In the genomic region with DNA sequence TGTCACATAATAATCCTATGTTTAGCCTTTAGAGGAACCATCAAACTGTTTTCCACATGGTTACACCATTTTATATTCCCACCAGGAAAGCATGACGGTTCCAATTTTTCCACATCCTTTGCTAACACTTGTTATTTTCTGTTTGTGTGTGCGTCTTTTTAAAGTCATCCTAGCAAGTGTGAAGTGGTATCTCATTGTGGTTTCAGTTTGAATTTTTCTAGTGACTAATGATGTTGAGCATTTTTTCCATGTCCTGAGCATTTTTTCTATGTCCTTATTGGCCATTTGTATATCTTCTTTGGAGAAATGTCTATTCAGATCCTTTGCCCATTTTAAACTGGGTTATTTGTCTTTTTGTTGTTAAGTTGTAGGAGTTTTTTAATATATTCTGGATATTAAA, we compare ENCODE assay signal across 27 cellular contexts. TPM values are rescaled to one million over a fixed set of nuclear protein-coding genes. Genes with fewer than 3 reads are reported as not detected.
DNase-seq lines count a peak whose midpoint lies in the region; ATAC-seq, FAIRE-seq and TF ChIP-seq lines count a peak whose summit lies in the region.
"Had no signal": no experiment of that assay in that cellular context is flagged by ENCODE, and none has a peak within 500 bp of the region (broad histone marks: within the 10 kb centered on the region; RNA-seq: fewer than 3 reads in every experiment).

No MANE protein-coding gene starts in this region.

- H3K36me3 ChIP-seq in breast epithelium: no peaks in the 10 kb centered on the region
- peaks cover 35% of the 10 kb centered on the region for H3K36me3 ChIP-seq in endodermal cell (ENCODE audit: control insufficient read depth, insufficient read depth, low read length)
- H3K36me3 ChIP-seq in HepG2 (replicated peaks in 1 of 2; ENCODE audit: control insufficient read depth in 1 of 2, insufficient read depth in 2 of 2, low read length in 2 of 2): peaks cover 5 to 53% of the 10 kb centered on the region in 2 experiments

- intact Hi-C loops in MCF 10A (cut with micrococcal nuclease): loop anchor here (5.0 kb wide), 1 partner anchor 155 kb away; no protein-coding TSS in a partner anchor
- intact Hi-C loops in breast epithelium (cut with DNase I; ENCODE audit: low total_unique reads): loop anchor here (5.0 kb wide), 1 partner anchor 105 kb away; no protein-coding TSS in a partner anchor
- intact Hi-C loops in HepG2 (cut with micrococcal nuclease; ENCODE audit: unreplicated experiment): loop anchor here (5.0 kb wide), 1 partner anchor 365 kb away; no protein-coding TSS in a partner anchor

- TF ChIP-seq POLR2A in breast epithelium (IDR thresholded peaks at IDR 0.05): no peak
- no peak for TF ChIP-seq POLR2A in HepG2 (IDR thresholded peaks at IDR 0.05; ENCODE audit: insufficient read depth in 1 of 2, low read depth in 2 of 2, low read length in 2 of 2)

- CTCF ChIA-PET in MCF 10A (lab: Yijun Ruan, JAX): interaction anchor here (0.6 to 12.7 kb wide), 5 partner anchors 76 to 367 kb away, joined by 3 to 232 read pairs (median 4); no protein-coding TSS in a partner anchor
- CTCF ChIA-PET in HepG2 (lab: Yijun Ruan, JAX; ENCODE audit: low intra/inter-chr PET ratio, low total read pairs): interaction anchor here (2.8 kb wide), 1 partner anchor 103 kb away, joined by 52 read pairs; no protein-coding TSS in a partner anchor

- no peak for TF ChIP-seq EP300 in HepG2 (IDR thresholded peaks at IDR 0.05; ENCODE audit: low read depth in 2 of 2, low read length in 2 of 2)
- no peak for TF ChIP-seq EP300 in HepG2 (CRISPR knock-in tag; IDR thresholded peaks at IDR 0.05; ENCODE audit: borderline replicate concordance)

- no peaks in the 10 kb centered on the region for H3K9me3 ChIP-seq in breast epithelium
- no peaks in the 10 kb centered on the region for H3K9me3 ChIP-seq in endodermal cell (ENCODE audit: control insufficient read depth, low read length)
- H3K9me3 ChIP-seq in HepG2 (ENCODE audit: low read length): no peaks in the 10 kb centered on the region
- H3K9me3 ChIP-seq: A549, BE2C, suprapubic skin had no signal

- BruUV-seq in MCF 10A (replicated peaks; lab: Mats Ljungman, UMichigan): no TSS peak
- no TSS peak for BruUV-seq in HepG2 (replicated peaks; lab: Mats Ljungman, UMichigan)

- H3K4me2 ChIP-seq in HepG2 (ENCODE audit: low read depth, low read length): no peak overlapping the region
- H3K4me2 ChIP-seq: A549, smooth muscle cell had no signal

- H3K9ac ChIP-seq in endodermal cell (ENCODE audit: extremely low read depth, low read length, poor library complexity, severe bottlenecking) (no peak overlapping the region), HepG2 (ENCODE audit: insufficient read depth, low read depth, low read length) (no peak overlapping the region)

- H3K27me3 ChIP-seq in breast epithelium: no peaks in the 10 kb centered on the region
- no peaks in the 10 kb centered on the region for H3K27me3 ChIP-seq in endodermal cell (ENCODE audit: control insufficient read depth, insufficient read depth, low read length, poor library complexity, severe bottlenecking)
- no peaks in the 10 kb centered on the region for H3K27me3 ChIP-seq in HepG2 (ENCODE audit: control insufficient read depth in 1 of 2, insufficient read depth in 2 of 2, low read length in 2 of 2)
- H3K27me3 ChIP-seq: BE2C, dorsolateral prefrontal cortex, suprapubic skin had no signal

- in situ Hi-C loops in HepG2 (cut with HindIII; ENCODE audit: extremely low pct_ligation_motif_present, low pct_unique_long_range_greater_than_20kb): loop anchor here (5.0 kb wide), 1 partner anchor 100 kb away; no protein-coding TSS in a partner anchor

- H3K9me3 Mint-ChIP-seq in MCF 10A (ENCODE audit: unreplicated experiment) (no peaks in the 10 kb centered on the region), endodermal cell (no peaks in the 10 kb centered on the region)
- H3K9me3 Mint-ChIP-seq in activated T-helper 17 cell treated with anti-CD3 and anti-CD28 coated beads, Interleukin-2, amount 50 U/mL, for 72 hours: no peaks in the 10 kb centered on the region
- no peaks in the 10 kb centered on the region for H3K9me3 Mint-ChIP-seq in stimulated activated naive CD8-positive, alpha-beta T cell treated with anti-CD3 and anti-CD28 coated beads, Interleukin-15, Interleukin-2, amounts not matched to agents 100 ng/mL and 50 ng/mL, for 24 hours
- H3K9me3 Mint-ChIP-seq: activated CD4-positive, alpha-beta memory T cell treated with anti-CD3 and anti-CD28 coated beads for 36 hours; WTC11 had no signal

- H2AFZ ChIP-seq in HepG2 (ENCODE audit: low read length): no peak overlapping the region

- H3K4me3 Mint-ChIP-seq in MCF 10A (ENCODE audit: unreplicated experiment) (no peak overlapping the region), endodermal cell (no peak overlapping the region)
- H3K4me3 Mint-ChIP-seq in activated T-helper 17 cell treated with anti-CD3 and anti-CD28 coated beads, Interleukin-2, amount 50 U/mL, for 72 hours: no peak overlapping the region
- H3K4me3 Mint-ChIP-seq in stimulated activated naive CD8-positive, alpha-beta T cell treated with anti-CD3 and anti-CD28 coated beads, Interleukin-15, Interleukin-2, amounts not matched to agents 100 ng/mL and 50 ng/mL, for 24 hours: no peak overlapping the region
- H3K4me3 Mint-ChIP-seq: activated CD4-positive, alpha-beta memory T cell treated with anti-CD3 and anti-CD28 coated beads for 36 hours; WTC11 had no signal

- no peaks in the 10 kb centered on the region for H4K20me1 ChIP-seq in HepG2 (ENCODE audit: insufficient read depth, low read length)

- DNase-seq in MCF 10A (ENCODE audit: unreplicated experiment) (no peak), breast epithelium (ENCODE audit: low spot score in 2 of 2) (no peak), endodermal cell (no peak), HepG2 (ENCODE audit: low spot score) (no peak), islet precursor cell (no peak)
- no peak for DNase-seq in activated T-cell treated with anti-CD3 and anti-CD28 coated beads, Interleukin-2, amount 50 U/mL, for 1 hour
- DNase-seq: activated CD4-positive, alpha-beta memory T cell treated with anti-CD3 and anti-CD28 coated beads for 36 hours; activated gamma-delta T cell; BE2C; caudate nucleus; DMS53; dorsolateral prefrontal cortex; head of caudate nucleus; NCI-H1092 treated with DMSO at 0.1 percent for 48 hours; NCI-H2029 treated with DMSO at 0.1 percent for 48 hours; NCI-H345; NCI-H82; SHP77; stimulated activated CD4-positive, alpha-beta T cell treated with anti-CD3 and anti-CD28 coated beads, Interleukin-2, amount 100 ng/mL, for 24 hours; T1000 had no signal

- no peak for TF ChIP-seq RAD21 in HepG2 (CRISPR knock-in tag; IDR thresholded peaks at IDR 0.05)

- no peaks in the 10 kb centered on the region for H3K27me3 Mint-ChIP-seq in MCF 10A (ENCODE audit: insufficient read depth, unreplicated experiment)
- H3K27me3 Mint-ChIP-seq in activated T-helper 17 cell treated with anti-CD3 and anti-CD28 coated beads, Interleukin-2, amount 50 U/mL, for 72 hours: no peaks in the 10 kb centered on the region
- no peaks in the 10 kb centered on the region for H3K27me3 Mint-ChIP-seq in endodermal cell (ENCODE audit: insufficient read depth)
- H3K27me3 Mint-ChIP-seq in stimulated activated naive CD8-positive, alpha-beta T cell treated with anti-CD3 and anti-CD28 coated beads, Interleukin-15, Interleukin-2, amounts not matched to agents 100 ng/mL and 50 ng/mL, for 24 hours: no peaks in the 10 kb centered on the region
- H3K27me3 Mint-ChIP-seq: activated CD4-positive, alpha-beta memory T cell treated with anti-CD3 and anti-CD28 coated beads for 36 hours had no signal

- peaks cover 35% of the 10 kb centered on the region for H3K36me3 Mint-ChIP-seq in MCF 10A (ENCODE audit: insufficient read depth, unreplicated experiment)
- H3K36me3 Mint-ChIP-seq in activated T-helper 17 cell treated with anti-CD3 and anti-CD28 coated beads, Interleukin-2, amount 50 U/mL, for 72 hours (ENCODE audit: low read depth): peaks cover 28% of the 10 kb centered on the region
- peaks cover 63% of the 10 kb centered on the region for H3K36me3 Mint-ChIP-seq in endodermal cell (ENCODE audit: low read depth)
- peaks cover 32% of the 10 kb centered on the region for H3K36me3 Mint-ChIP-seq in stimulated activated naive CD8-positive, alpha-beta T cell treated with anti-CD3 and anti-CD28 coated beads, Interleukin-15, Interleukin-2, amounts not matched to agents 100 ng/mL and 50 ng/mL, for 24 hours (ENCODE audit: low read depth)

- H3K4me1 Mint-ChIP-seq in MCF 10A (ENCODE audit: insufficient read depth, unreplicated experiment): no peaks in the 10 kb centered on the region
- H3K4me1 Mint-ChIP-seq in activated T-helper 17 cell treated with anti-CD3 and anti-CD28 coated beads, Interleukin-2, amount 50 U/mL, for 72 hours: no peaks in the 10 kb centered on the region
- H3K4me1 Mint-ChIP-seq in endodermal cell: no peaks in the 10 kb centered on the region
- peaks cover 15% of the 10 kb centered on the region for H3K4me1 Mint-ChIP-seq in stimulated activated naive CD8-positive, alpha-beta T cell treated with anti-CD3 and anti-CD28 coated beads, Interleukin-15, Interleukin-2, amounts not matched to agents 100 ng/mL and 50 ng/mL, for 24 hours (ENCODE audit: low read depth)
- H3K4me1 Mint-ChIP-seq: WTC11 had no signal

- H3K79me2 ChIP-seq in HepG2 (ENCODE audit: insufficient read depth, low read length): no peaks in the 10 kb centered on the region

- peak; percentile 66 for ATAC-seq in activated T-helper 17 cell treated with anti-CD3 and anti-CD28 coated beads, Interleukin-2, amount 50 U/mL, for 72 hours (replicated peaks)
- ATAC-seq in HepG2: no peak
- ATAC-seq: A549, WTC11 had no signal

- H3K4me1 ChIP-seq in breast epithelium (no peaks in the 10 kb centered on the region), endodermal cell (ENCODE audit: control insufficient read depth, insufficient read depth, low read length) (no peaks in the 10 kb centered on the region), HepG2 (ENCODE audit: insufficient read depth, low read length) (no peaks in the 10 kb centered on the region)
- H3K4me1 ChIP-seq: BE2C, suprapubic skin had no signal

- peak overlapping the region; percentile 49 for H3K27ac Mint-ChIP-seq in MCF 10A (ENCODE audit: low read depth, unreplicated experiment)
- peak overlapping the region; percentile 36 for H3K27ac Mint-ChIP-seq in activated T-helper 17 cell treated with anti-CD3 and anti-CD28 coated beads, Interleukin-2, amount 50 U/mL, for 72 hours
- peak overlapping the region; percentile 7 for H3K27ac Mint-ChIP-seq in endodermal cell
- H3K27ac Mint-ChIP-seq in stimulated activated naive CD8-positive, alpha-beta T cell treated with anti-CD3 and anti-CD28 coated beads, Interleukin-15, Interleukin-2, amounts not matched to agents 100 ng/mL and 50 ng/mL, for 24 hours: peak overlapping the region; percentile 67
- H3K27ac Mint-ChIP-seq: activated CD4-positive, alpha-beta memory T cell treated with anti-CD3 and anti-CD28 coated beads for 36 hours; WTC11 had no signal

- H3K27ac ChIP-seq in breast epithelium: no peak overlapping the region
- H3K27ac ChIP-seq in endodermal cell (ENCODE audit: low read depth, low read length): no peak overlapping the region
- no peak overlapping the region for H3K27ac ChIP-seq in HepG2 (ENCODE audit: extremely low read length, insufficient read depth, low read length)
- H3K27ac ChIP-seq: A549, dorsolateral prefrontal cortex, suprapubic skin had no signal

- TF ChIP-seq CTCF in MCF 10A (IDR thresholded peaks at IDR 0.05; ENCODE audit: unreplicated experiment) (no peak), breast epithelium (IDR thresholded peaks at IDR 0.05) (no peak), endodermal cell (conservative IDR thresholded peaks at IDR 0.05) (no peak), HepG2 (CRISPR knock-in tag; IDR thresholded peaks at IDR 0.05) (no peak)

- FAIRE-seq in HepG2 (lab: Jason Lieb, UNC): no peak
- FAIRE-seq: A549, endothelial cell of umbilical vein had no signal

- POLR2A ChIA-PET in MCF 10A (lab: Yijun Ruan, JAX): interaction anchor here (1.3 kb wide), 1 partner anchor 103 kb away, joined by 4 read pairs; no protein-coding TSS in a partner anchor
- POLR2A ChIA-PET in HepG2 (lab: Yijun Ruan, JAX): no interaction called here

- 100% methylated on average over 1 to 2 of the region's 2 CpGs for WGBS in endodermal cell (ENCODE audit: insufficient coverage in 1 of 2, insufficient read length in 1 of 2), 2 experiments
- 94% methylated on average over 2 of the region's 2 CpGs for WGBS in HepG2 (ENCODE audit: low lambda C conversion rate)

- H3K4me3 ChIP-seq in breast epithelium (no peak overlapping the region), endodermal cell (ENCODE audit: low read length) (no peak overlapping the region), HepG2 (replicated peaks in 1 of 3; ENCODE audit: insufficient read depth in 1 of 3, low read depth in 2 of 3, low read length in 3 of 3) (no peak overlapping the region)
- H3K4me3 ChIP-seq: A549, dorsolateral prefrontal cortex, smooth muscle cell, suprapubic skin had no signal

RNA-seq across cellular contexts. Expression of gene DEPDC7, which starts 53.7 kb away (rescaled TPM):
- total RNA-seq in MCF 10A (2022) (2.2 and 3.6 TPM in 2 replicates), breast epithelium (under 1 TPM; 0.59 to 0.98 (median 0.64) TPM), endodermal cell (10 to 100 TPM in 1 of 2 donors, 1 to 10 TPM in 1; 7.7 to 11.4 TPM), HepG2 (2016; rRNA removed; fragmentation: Illumina TruSeq; extraction: Trizol) (33.3 and 37.9 TPM in 2 replicates)
- total RNA-seq in activated T-helper 17 cell treated with anti-CD3 and anti-CD28 coated beads, Interleukin-2, amount 50 U/mL, for 72 hours: 1 to 10 TPM in 1 of 2 donors, under 1 TPM in 1; 0.41 to 2.0 TPM
- polyA plus RNA-seq in endodermal cell (2013, experiment 1 of 2): 6.4 TPM
- polyA plus RNA-seq in endodermal cell (2013, experiment 2 of 2): 6.6 TPM
- 6.7 and 7.4 TPM in 2 replicates for total RNA-seq in HepG2 (2016; cell fraction: cytosol; rRNA removed; fragmentation: Illumina TruSeq; extraction: Trizol; ENCODE audit: low read depth)
- 33.6 and 35.3 TPM in 2 replicates for total RNA-seq in HepG2 (2016; cell fraction: insoluble cytoplasmic fraction; rRNA removed; fragmentation: Illumina TruSeq; extraction: Trizol)
- total RNA-seq in HepG2 (2016; cell fraction: membrane; rRNA removed; fragmentation: Illumina TruSeq; extraction: Trizol): 10.5 and 12.8 TPM in 2 replicates
- total RNA-seq in HepG2 (2016; cell fraction: nucleus; rRNA removed; fragmentation: Illumina TruSeq; extraction: Trizol): 39.8 and 45.9 TPM in 2 replicates
- polyA plus RNA-seq in HepG2 (2011; rRNA removed): 14.7 and 17.3 TPM in 2 replicates
- 4.5 and 6.0 TPM in 2 replicates for polyA plus RNA-seq in HepG2 (2011; cell fraction: cytosol; rRNA removed)
- polyA plus RNA-seq in HepG2 (2011; cell fraction: nucleus; rRNA removed): 18.6 and 23.7 TPM in 2 replicates
- polyA plus RNA-seq in HepG2 (2012): 13.0 and 13.5 TPM in 2 replicates
- polyA plus RNA-seq in HepG2 (2016; cell fraction: cytosol; fragmentation: Illumina TruSeq; extraction: Trizol; ENCODE audit: low read depth): 3.7 and 4.9 TPM in 2 replicates
- 37.0 and 38.7 TPM in 2 replicates for polyA plus RNA-seq in HepG2 (2016; cell fraction: insoluble cytoplasmic fraction; fragmentation: Illumina TruSeq; extraction: Trizol; ENCODE audit: low read depth)
- 4.7 and 6.8 TPM in 2 replicates for polyA plus RNA-seq in HepG2 (2016; cell fraction: membrane; fragmentation: Illumina TruSeq; extraction: Trizol; ENCODE audit: low read depth)
- 77.3 and 77.9 TPM in 2 replicates for polyA plus RNA-seq in HepG2 (2016; cell fraction: nucleus; fragmentation: Illumina TruSeq; extraction: Trizol; ENCODE audit: insufficient read depth, low read depth)
- polyA minus RNA-seq in HepG2 (2011; rRNA and poly(A)+ RNA removed; ENCODE audit: low replicate concordance): 4.2 and 10.8 TPM in 2 replicates
- 4.7 and 5.1 TPM in 2 replicates for polyA minus RNA-seq in HepG2 (2011; cell fraction: cytosol; rRNA and poly(A)+ RNA removed)
- polyA minus RNA-seq in HepG2 (2011; cell fraction: nucleus; rRNA and poly(A)+ RNA removed): 26.5 and 37.2 TPM in 2 replicates
- total RNA-seq: endothelial cell of umbilical vein had no signal

Comparison
In these comparisons a context has a peak if more than half of its experiments do, and no peak if none do; other contexts are left out.
1. H3K27ac Mint-ChIP-seq: peak in every context shown above with its lines; median percentile 67 in stimulated activated naive CD8-positive, alpha-beta T cell treated with anti-CD3 and anti-CD28 coated beads, Interleukin-15, Interleukin-2, amounts not matched to agents 100 ng/mL and 50 ng/mL, for 24 hours; 49 in MCF 10A; 36 in activated T-helper 17 cell treated with anti-CD3 and anti-CD28 coated beads, Interleukin-2, amount 50 U/mL, for 72 hours; 7 in endodermal cell.